1 cellular context compared by ENCODE assay signal in the genomic region with DNA sequence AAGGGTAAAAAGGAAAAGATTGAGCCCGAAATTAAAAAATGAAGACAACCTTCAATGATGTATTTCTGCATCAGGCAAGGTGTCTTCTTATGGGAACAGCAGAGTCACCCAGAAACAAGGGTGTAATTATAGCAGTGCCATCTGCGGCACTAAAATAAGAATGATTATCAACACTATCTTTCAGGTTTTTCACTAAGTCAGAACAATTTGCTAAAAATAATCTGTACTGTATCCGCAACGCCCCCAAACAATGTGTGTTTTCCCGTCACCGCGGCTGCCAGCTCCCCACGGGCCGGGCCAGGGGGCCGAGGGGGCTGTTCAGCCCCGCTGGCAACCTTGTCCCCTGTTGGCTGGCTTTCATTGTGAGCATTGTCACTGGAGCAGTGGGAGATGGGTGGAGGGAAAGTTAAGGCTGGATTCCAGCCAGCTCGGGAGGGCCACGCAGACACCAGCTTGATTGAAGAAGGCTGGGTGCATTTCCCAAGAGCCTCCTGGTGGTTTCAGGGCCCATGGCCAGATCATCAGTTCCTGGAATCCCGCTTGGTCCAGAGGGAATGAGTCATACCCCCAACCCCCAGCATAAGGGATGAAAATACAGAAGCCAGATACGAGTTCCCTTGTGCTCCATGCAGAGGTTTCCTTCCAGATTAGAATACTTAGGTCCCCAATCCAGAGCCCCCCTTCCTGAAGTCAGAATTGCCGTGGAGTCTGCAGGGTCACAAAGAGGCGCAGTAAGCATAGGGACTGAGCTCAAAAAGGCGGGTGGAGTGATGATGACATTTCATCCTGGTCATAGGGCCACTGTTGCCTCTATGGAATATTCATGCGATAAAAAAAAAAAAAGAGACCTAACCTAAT.
TF ChIP-seq lines count a peak whose summit lies in the region.

No MANE protein-coding gene starts in this region.

TF ChIP-seq in GM12878, 131 proteins besides CTCF, POLR2A, EP300 and RAD21 (continued from another document and continues in another):
- TF ChIP-seq ZNF622 (IDR thresholded peaks at IDR 0.05): no peak
- TF ChIP-seq JUNB (IDR thresholded peaks at IDR 0.05): no peak
- TF ChIP-seq SUZ12 (IDR thresholded peaks at IDR 0.05; ENCODE audit: unreplicated experiment): no peak
- no peak for TF ChIP-seq POLR2AphosphoS5 (IDR thresholded peaks at IDR 0.05; ENCODE audit: low read length)
- no peak for TF ChIP-seq ZNF384 (IDR thresholded peaks at IDR 0.05; ENCODE audit: borderline replicate concordance, low read depth, low read length)
- TF ChIP-seq, protein P1, sequence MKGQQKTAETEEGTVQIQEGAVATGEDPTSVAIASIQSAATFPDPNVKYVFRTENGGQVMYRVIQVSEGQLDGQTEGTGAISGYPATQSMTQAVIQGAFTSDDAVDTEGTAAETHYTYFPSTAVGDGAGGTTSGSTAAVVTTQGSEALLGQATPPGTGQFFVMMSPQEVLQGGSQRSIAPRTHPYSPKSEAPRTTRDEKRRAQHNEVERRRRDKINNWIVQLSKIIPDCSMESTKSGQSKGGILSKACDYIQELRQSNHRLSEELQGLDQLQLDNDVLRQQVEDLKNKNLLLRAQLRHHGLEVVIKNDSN (IDR thresholded peaks at IDR 0.05; ENCODE audit: borderline replicate concordance, extremely low read length, insufficient read depth, low read depth, low read length): no peak
- peak; percentile 71; the same call in 1 of the 2 replicates for TF ChIP-seq CHD1 (IDR thresholded peaks at IDR 0.05; ENCODE audit: low read depth, low read length)
- peak; percentile 35 for TF ChIP-seq RELA (IDR thresholded peaks at IDR 0.05; ENCODE audit: borderline replicate concordance, partially characterized antibody)
- no peak for TF ChIP-seq JUND (IDR thresholded peaks at IDR 0.05; ENCODE audit: low read depth, low read length)
- TF ChIP-seq, protein P2, sequence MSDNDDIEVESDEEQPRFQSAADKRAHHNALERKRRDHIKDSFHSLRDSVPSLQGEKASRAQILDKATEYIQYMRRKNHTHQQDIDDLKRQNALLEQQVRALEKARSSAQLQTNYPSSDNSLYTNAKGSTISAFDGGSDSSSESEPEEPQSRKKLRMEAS (IDR thresholded peaks at IDR 0.05; ENCODE audit: low read depth, low read length): no peak; the same call in 1 of the 2 replicates
- no peak for TF ChIP-seq NR2C2 (IDR thresholded peaks at IDR 0.05; ENCODE audit: borderline replicate concordance, control insufficient read depth, insufficient read length, low read depth)
- TF ChIP-seq FOS (IDR thresholded peaks at IDR 0.05; ENCODE audit: borderline replicate concordance, extremely low read depth, insufficient read length): no peak
- TF ChIP-seq NFYA (IDR thresholded peaks at IDR 0.05; ENCODE audit: borderline replicate concordance, low read depth, low read length): no peak
- TF ChIP-seq ESRRA (IDR thresholded peaks at IDR 0.05; ENCODE audit: low read length): no peak
- TF ChIP-seq SPI1 (IDR thresholded peaks at IDR 0.05; ENCODE audit: borderline replicate concordance, insufficient read depth, low read depth, low read length): no peak
- TF ChIP-seq ZNF217 (IDR thresholded peaks at IDR 0.05): no peak; the same call in 1 of the 2 replicates
- peak; percentile 81 for TF ChIP-seq DPF2 (IDR thresholded peaks at IDR 0.05)
- TF ChIP-seq SMAD5 (IDR thresholded peaks at IDR 0.05; ENCODE audit: low read depth): no peak
- TF ChIP-seq RUNX3 (IDR thresholded peaks at IDR 0.05; ENCODE audit: low read length): peak; percentile 57
- TF ChIP-seq, protein P3, sequence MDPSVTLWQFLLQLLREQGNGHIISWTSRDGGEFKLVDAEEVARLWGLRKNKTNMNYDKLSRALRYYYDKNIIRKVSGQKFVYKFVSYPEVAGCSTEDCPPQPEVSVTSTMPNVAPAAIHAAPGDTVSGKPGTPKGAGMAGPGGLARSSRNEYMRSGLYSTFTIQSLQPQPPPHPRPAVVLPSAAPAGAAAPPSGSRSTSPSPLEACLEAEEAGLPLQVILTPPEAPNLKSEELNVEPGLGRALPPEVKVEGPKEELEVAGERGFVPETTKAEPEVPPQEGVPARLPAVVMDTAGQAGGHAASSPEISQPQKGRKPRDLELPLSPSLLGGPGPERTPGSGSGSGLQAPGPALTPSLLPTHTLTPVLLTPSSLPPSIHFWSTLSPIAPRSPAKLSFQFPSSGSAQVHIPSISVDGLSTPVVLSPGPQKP (IDR thresholded peaks at IDR 0.05; ENCODE audit: low read depth, low read length): no peak
- TF ChIP-seq MXI1 (IDR thresholded peaks at IDR 0.05; ENCODE audit: low read depth, low read length): peak; percentile 54; the same call in 1 of the 2 replicates
- TF ChIP-seq KLF5 (IDR thresholded peaks at IDR 0.05; ENCODE audit: partially characterized antibody): no peak
- 0 out of 2 replicates have a peak, but pooled peaks have one; percentile 12 for TF ChIP-seq RAD51 (IDR thresholded peaks at IDR 0.05)
- TF ChIP-seq, protein P4, sequence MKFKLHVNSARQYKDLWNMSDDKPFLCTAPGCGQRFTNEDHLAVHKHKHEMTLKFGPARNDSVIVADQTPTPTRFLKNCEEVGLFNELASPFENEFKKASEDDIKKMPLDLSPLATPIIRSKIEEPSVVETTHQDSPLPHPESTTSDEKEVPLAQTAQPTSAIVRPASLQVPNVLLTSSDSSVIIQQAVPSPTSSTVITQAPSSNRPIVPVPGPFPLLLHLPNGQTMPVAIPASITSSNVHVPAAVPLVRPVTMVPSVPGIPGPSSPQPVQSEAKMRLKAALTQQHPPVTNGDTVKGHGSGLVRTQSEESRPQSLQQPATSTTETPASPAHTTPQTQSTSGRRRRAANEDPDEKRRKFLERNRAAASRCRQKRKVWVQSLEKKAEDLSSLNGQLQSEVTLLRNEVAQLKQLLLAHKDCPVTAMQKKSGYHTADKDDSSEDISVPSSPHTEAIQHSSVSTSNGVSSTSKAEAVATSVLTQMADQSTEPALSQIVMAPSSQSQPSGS (IDR thresholded peaks at IDR 0.05; ENCODE audit: low read length): no peak
- TF ChIP-seq, protein P5, sequence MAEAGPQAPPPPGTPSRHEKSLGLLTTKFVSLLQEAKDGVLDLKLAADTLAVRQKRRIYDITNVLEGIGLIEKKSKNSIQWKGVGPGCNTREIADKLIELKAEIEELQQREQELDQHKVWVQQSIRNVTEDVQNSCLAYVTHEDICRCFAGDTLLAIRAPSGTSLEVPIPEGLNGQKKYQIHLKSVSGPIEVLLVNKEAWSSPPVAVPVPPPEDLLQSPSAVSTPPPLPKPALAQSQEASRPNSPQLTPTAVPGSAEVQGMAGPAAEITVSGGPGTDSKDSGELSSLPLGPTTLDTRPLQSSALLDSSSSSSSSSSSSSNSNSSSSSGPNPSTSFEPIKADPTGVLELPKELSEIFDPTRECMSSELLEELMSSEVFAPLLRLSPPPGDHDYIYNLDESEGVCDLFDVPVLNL (IDR thresholded peaks at IDR 0.05; ENCODE audit: low read depth, low read length): no peak
- TF ChIP-seq, protein P6, sequence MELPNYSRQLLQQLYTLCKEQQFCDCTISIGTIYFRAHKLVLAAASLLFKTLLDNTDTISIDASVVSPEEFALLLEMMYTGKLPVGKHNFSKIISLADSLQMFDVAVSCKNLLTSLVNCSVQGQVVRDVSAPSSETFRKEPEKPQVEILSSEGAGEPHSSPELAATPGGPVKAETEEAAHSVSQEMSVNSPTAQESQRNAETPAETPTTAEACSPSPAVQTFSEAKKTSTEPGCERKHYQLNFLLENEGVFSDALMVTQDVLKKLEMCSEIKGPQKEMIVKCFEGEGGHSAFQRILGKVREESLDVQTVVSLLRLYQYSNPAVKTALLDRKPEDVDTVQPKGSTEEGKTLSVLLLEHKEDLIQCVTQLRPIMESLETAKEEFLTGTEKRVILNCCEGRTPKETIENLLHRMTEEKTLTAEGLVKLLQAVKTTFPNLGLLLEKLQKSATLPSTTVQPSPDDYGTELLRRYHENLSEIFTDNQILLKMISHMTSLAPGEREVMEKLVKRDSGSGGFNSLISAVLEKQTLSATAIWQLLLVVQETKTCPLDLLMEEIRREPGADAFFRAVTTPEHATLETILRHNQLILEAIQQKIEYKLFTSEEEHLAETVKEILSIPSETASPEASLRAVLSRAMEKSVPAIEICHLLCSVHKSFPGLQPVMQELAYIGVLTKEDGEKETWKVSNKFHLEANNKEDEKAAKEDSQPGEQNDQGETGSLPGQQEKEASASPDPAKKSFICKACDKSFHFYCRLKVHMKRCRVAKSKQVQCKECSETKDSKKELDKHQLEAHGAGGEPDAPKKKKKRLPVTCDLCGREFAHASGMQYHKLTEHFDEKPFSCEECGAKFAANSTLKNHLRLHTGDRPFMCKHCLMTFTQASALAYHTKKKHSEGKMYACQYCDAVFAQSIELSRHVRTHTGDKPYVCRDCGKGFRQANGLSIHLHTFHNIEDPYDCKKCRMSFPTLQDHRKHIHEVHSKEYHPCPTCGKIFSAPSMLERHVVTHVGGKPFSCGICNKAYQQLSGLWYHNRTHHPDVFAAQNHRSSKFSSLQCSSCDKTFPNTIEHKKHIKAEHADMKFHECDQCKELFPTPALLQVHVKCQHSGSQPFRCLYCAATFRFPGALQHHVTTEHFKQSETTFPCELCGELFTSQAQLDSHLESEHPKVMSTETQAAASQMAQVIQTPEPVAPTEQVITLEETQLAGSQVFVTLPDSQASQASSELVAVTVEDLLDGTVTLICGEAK (IDR thresholded peaks at IDR 0.05; ENCODE audit: borderline replicate concordance): no peak
- TF ChIP-seq PML (IDR thresholded peaks at IDR 0.05; ENCODE audit: low read length): no peak
- no peak for TF ChIP-seq TARDBP (IDR thresholded peaks at IDR 0.05; ENCODE audit: borderline replicate concordance)
- TF ChIP-seq, protein P7, sequence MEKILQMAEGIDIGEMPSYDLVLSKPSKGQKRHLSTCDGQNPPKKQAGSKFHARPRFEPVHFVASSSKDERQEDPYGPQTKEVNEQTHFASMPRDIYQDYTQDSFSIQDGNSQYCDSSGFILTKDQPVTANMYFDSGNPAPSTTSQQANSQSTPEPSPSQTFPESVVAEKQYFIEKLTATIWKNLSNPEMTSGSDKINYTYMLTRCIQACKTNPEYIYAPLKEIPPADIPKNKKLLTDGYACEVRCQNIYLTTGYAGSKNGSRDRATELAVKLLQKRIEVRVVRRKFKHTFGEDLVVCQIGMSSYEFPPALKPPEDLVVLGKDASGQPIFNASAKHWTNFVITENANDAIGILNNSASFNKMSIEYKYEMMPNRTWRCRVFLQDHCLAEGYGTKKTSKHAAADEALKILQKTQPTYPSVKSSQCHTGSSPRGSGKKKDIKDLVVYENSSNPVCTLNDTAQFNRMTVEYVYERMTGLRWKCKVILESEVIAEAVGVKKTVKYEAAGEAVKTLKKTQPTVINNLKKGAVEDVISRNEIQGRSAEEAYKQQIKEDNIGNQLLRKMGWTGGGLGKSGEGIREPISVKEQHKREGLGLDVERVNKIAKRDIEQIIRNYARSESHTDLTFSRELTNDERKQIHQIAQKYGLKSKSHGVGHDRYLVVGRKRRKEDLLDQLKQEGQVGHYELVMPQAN (conservative IDR thresholded peaks at IDR 0.05): peak; percentile 57; the same call in 1 of the 2 replicates
- TF ChIP-seq, protein P8, sequence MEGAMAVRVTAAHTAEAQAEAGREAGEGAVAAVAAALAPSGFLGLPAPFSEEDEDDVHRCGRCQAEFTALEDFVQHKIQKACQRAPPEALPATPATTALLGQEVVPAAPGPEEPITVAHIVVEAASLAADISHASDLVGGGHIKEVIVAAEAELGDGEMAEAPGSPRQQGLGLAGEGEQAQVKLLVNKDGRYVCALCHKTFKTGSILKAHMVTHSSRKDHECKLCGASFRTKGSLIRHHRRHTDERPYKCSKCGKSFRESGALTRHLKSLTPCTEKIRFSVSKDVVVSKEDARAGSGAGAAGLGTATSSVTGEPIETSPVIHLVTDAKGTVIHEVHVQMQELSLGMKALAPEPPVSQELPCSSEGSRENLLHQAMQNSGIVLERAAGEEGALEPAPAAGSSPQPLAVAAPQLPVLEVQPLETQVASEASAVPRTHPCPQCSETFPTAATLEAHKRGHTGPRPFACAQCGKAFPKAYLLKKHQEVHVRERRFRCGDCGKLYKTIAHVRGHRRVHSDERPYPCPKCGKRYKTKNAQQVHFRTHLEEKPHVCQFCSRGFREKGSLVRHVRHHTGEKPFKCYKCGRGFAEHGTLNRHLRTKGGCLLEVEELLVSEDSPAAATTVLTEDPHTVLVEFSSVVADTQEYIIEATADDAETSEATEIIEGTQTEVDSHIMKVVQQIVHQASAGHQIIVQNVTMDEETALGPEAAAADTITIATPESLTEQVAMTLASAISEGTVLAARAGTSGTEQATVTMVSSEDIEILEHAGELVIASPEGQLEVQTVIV (IDR thresholded peaks at IDR 0.05; ENCODE audit: borderline replicate concordance, partially characterized antibody): no peak
- no peak for TF ChIP-seq ZBED1 (IDR thresholded peaks at IDR 0.05; ENCODE audit: borderline replicate concordance)
- TF ChIP-seq TBL1XR1 (IDR thresholded peaks at IDR 0.05; ENCODE audit: low read depth, low read length): no peak; the same call in 1 of the 2 replicates
- TF ChIP-seq FOXK2 (IDR thresholded peaks at IDR 0.05): no peak
- TF ChIP-seq, protein P9, sequence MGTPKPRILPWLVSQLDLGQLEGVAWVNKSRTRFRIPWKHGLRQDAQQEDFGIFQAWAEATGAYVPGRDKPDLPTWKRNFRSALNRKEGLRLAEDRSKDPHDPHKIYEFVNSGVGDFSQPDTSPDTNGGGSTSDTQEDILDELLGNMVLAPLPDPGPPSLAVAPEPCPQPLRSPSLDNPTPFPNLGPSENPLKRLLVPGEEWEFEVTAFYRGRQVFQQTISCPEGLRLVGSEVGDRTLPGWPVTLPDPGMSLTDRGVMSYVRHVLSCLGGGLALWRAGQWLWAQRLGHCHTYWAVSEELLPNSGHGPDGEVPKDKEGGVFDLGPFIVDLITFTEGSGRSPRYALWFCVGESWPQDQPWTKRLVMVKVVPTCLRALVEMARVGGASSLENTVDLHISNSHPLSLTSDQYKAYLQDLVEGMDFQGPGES (IDR thresholded peaks at IDR 0.05): no peak
- TF ChIP-seq NRF1 (conservative IDR thresholded peaks at IDR 0.05; ENCODE audit: low read depth, low read length): no peak
- TF ChIP-seq, protein P10, sequence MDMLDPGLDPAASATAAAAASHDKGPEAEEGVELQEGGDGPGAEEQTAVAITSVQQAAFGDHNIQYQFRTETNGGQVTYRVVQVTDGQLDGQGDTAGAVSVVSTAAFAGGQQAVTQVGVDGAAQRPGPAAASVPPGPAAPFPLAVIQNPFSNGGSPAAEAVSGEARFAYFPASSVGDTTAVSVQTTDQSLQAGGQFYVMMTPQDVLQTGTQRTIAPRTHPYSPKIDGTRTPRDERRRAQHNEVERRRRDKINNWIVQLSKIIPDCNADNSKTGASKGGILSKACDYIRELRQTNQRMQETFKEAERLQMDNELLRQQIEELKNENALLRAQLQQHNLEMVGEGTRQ (IDR thresholded peaks at IDR 0.05; ENCODE audit: borderline replicate concordance, low read depth, low read length): no peak
- TF ChIP-seq MEF2A (IDR thresholded peaks at IDR 0.05; ENCODE audit: insufficient read depth, low read depth, low read length): peak; percentile 82
- no peak for TF ChIP-seq EZH2 (IDR thresholded peaks at IDR 0.05; ENCODE audit: borderline replicate concordance, control insufficient read depth, low read depth, low read length)
- TF ChIP-seq SREBF1 (IDR thresholded peaks at IDR 0.05; ENCODE audit: low read length): no peak
- no peak for TF ChIP-seq RBBP5 (conservative IDR thresholded peaks at IDR 0.05)
- TF ChIP-seq MTA2 (IDR thresholded peaks at IDR 0.05; ENCODE audit: low read depth): peak; percentile 93
- TF ChIP-seq SUPT20H (IDR thresholded peaks at IDR 0.05; ENCODE audit: borderline replicate concordance, control insufficient read depth, low read depth, low read length): no peak
- TF ChIP-seq IRF4 (IDR thresholded peaks at IDR 0.05; ENCODE audit: low read depth, low read length): peak; percentile 24; the same call in 1 of the 2 replicates
